In the genomic region with DNA sequence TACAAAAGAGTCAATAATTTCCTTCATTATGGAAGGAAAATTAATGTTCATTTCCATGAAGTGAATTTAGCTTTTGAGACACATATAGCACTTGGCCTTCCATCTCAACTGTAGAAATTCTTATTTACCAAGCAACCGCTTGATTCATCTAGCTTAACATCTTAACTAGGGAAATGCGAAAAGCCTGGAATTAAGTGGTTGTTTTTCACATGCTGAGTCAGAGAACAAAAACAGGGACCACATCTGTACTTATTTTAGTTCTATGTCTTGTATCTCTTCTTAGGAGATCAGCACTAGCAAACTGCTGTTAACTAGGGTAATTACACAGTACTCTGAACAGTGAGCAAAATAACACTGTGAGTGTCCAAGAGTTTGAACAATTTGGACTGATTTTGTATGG, we compare ENCODE assay signal across 27 cellular contexts.
"Had no signal": no experiment of that assay in that cellular context is flagged by ENCODE, and none has a peak within 500 bp of the region (broad histone marks: within the 10 kb centered on the region; RNA-seq: fewer than 3 reads in every experiment).

No MANE protein-coding gene starts in this region.

- H3K27me3 ChIP-seq: gastroesophageal sphincter, heart left ventricle, left lung, ovary, right atrium auricular region, upper lobe of left lung had no signal

- H3K4me3 ChIP-seq: gastroesophageal sphincter, heart left ventricle, left lung, lung, ovary, psoas muscle, right atrium auricular region, upper lobe of left lung had no signal

- H3K9me3 ChIP-seq: gastroesophageal sphincter, heart left ventricle, left lung, ovary, psoas muscle, right atrium auricular region, upper lobe of left lung had no signal

- H3K4me1 ChIP-seq: left lung, psoas muscle, right atrium auricular region, upper lobe of left lung had no signal

- H3K36me3 ChIP-seq: gastroesophageal sphincter, heart left ventricle, left lung, ovary, right atrium auricular region, upper lobe of left lung, WERI-Rb-1 had no signal

- DNase-seq: activated CD4-positive, alpha-beta T cell treated with anti-CD3 and anti-CD28 coated beads, Interleukin-2, amount 10 ng/mL, durations not matched to agents 7 days and 5 days; activated CD4-positive, CD25-positive, alpha-beta regulatory T cell treated with anti-CD3 and anti-CD28 coated beads, Interleukin-2, amount 50 U/mL, for 72 hours; activated CD8-positive, alpha-beta memory T cell treated with anti-CD3 and anti-CD28 coated beads, Interleukin-2, amount 10 ng/mL, durations not matched to agents 7 days and 5 days; activated CD8-positive, alpha-beta T cell treated with anti-CD3 and anti-CD28 coated beads for 36 hours; activated gamma-delta T cell; activated naive CD4-positive, alpha-beta T cell treated with anti-CD3 and anti-CD28 coated beads, Interleukin-2, amount 50 U/mL, for 16 hours; activated naive CD8-positive, alpha-beta T cell treated with anti-CD3 and anti-CD28 coated beads, Interleukin-2, amount 50 U/mL, for 24 hours; activated T-cell treated with anti-CD3 and anti-CD28 coated beads for 4 hours; aorta; dermis blood vessel endothelial cell; effector CD8-positive, alpha-beta T cell; erythroblast; heart left ventricle; kidney; left lung; naive thymus-derived CD8-positive, alpha-beta T cell; ovary; psoas muscle; stimulated activated CD4-positive, alpha-beta T cell treated with anti-CD3 and anti-CD28 coated beads, Interleukin-12 subunit alpha, Interleukin-12 subunit beta, amount 100 ng/mL, for 4 hours; stimulated activated CD4-positive, alpha-beta T cell treated with anti-CD3 and anti-CD28 coated beads, Interleukin-4, amount 100 ng/mL, for 4 hours; stimulated activated naive CD8-positive, alpha-beta T cell treated with anti-CD3 and anti-CD28 coated beads, Interleukin-15, Interleukin-2, amounts not matched to agents 100 U/mL and 50 U/mL, for 24 hours; T-cell; WERI-Rb-1 had no signal

- ATAC-seq: activated CD8-positive, alpha-beta memory T cell treated with anti-CD3 and anti-CD28 coated beads, Interleukin-2, amount 10 ng/mL, durations not matched to agents 7 days and 5 days; activated CD8-positive, alpha-beta T cell treated with anti-CD3 and anti-CD28 coated beads for 36 hours; activated naive CD8-positive, alpha-beta T cell treated with anti-CD3 and anti-CD28 coated beads, Interleukin-2, amount 50 U/mL, for 24 hours; gastroesophageal sphincter; heart left ventricle; left lung; naive thymus-derived CD8-positive, alpha-beta T cell; psoas muscle; stimulated activated naive CD8-positive, alpha-beta T cell treated with anti-CD3 and anti-CD28 coated beads, Interleukin-15, Interleukin-2, amounts not matched to agents 100 U/mL and 50 U/mL, for 24 hours; T-cell had no signal

- H3K27ac ChIP-seq: gastroesophageal sphincter, heart left ventricle, left lung, ovary, psoas muscle, upper lobe of left lung, WERI-Rb-1 had no signal
